35 cellular contexts compared by ENCODE assay signal in genomic region chr11:18429349-18429748, GRCh38. TPM values are rescaled to one million over a fixed set of nuclear protein-coding genes. Genes with fewer than 3 reads are reported as not detected.
"Had no signal": no experiment of that assay in that cellular context is flagged by ENCODE, and none has a peak within 500 bp of the region (broad histone marks: within the 10 kb centered on the region; RNA-seq: fewer than 3 reads in every experiment).

No MANE protein-coding gene starts in this region.

- H3K4me3 Mint-ChIP-seq: dendritic cell treated with granulocyte-macrophage colony-stimulating factor and Interleukin-4, amounts not matched to agents 40 ng/mL and 50 ng/mL, for 4 days; effector memory CD8-positive, alpha-beta T cell; endodermal cell; mesothelial cell of epicardium; naive B cell had no signal

- ATAC-seq: effector memory CD8-positive, alpha-beta T cell; esophagus mucosa; gastrocnemius medialis; heart right ventricle; left cardiac atrium; left lung; left ventricle myocardium superior; lower lobe of right lung; mucosa of descending colon had no signal

- H3K4me1 ChIP-seq: colonic mucosa, esophagus squamous epithelium, gastrocnemius medialis, heart right ventricle, left lung, lower lobe of right lung had no signal

- DNase-seq: colonic mucosa; cortex of kidney; effector CD8-positive, alpha-beta T cell; effector memory CD8-positive, alpha-beta T cell; endodermal cell; erythroblast; esophagus squamous epithelium; foreskin fibroblast; foreskin melanocyte; gastrocnemius medialis; glutamatergic neuron; head of caudate nucleus; heart right ventricle; hippocampal formation; left cardiac atrium; left lung; left ventricle myocardium superior; lower lobe of right lung; mesenchymal stem cell; mucosa of descending colon; naive B cell had no signal

- H3K4me1 Mint-ChIP-seq: endodermal cell, mesothelial cell of epicardium had no signal

- FAIRE-seq: endometrium, islet of Langerhans, keratinocyte had no signal

- H3K4me3 ChIP-seq: colonic mucosa, esophagus squamous epithelium, gastrocnemius medialis, heart right ventricle, left lung, lower lobe of right lung, mucosa of descending colon had no signal

- H3K27me3 Mint-ChIP-seq: dendritic cell treated with granulocyte-macrophage colony-stimulating factor and Interleukin-4, amounts not matched to agents 40 ng/mL and 50 ng/mL, for 4 days; effector memory CD8-positive, alpha-beta T cell; naive B cell had no signal

- H3K27ac Mint-ChIP-seq: dendritic cell treated with granulocyte-macrophage colony-stimulating factor and Interleukin-4, amounts not matched to agents 40 ng/mL and 50 ng/mL, for 4 days; effector memory CD8-positive, alpha-beta T cell; endodermal cell; mesothelial cell of epicardium; naive B cell had no signal

- H3K9me3 ChIP-seq: colonic mucosa, esophagus squamous epithelium, gastrocnemius medialis, heart right ventricle, left lung, lower lobe of right lung, mucosa of descending colon had no signal

- H3K9me3 Mint-ChIP-seq: dendritic cell treated with granulocyte-macrophage colony-stimulating factor and Interleukin-4, amounts not matched to agents 40 ng/mL and 50 ng/mL, for 4 days; endodermal cell; mesothelial cell of epicardium had no signal

- H3K27me3 ChIP-seq: colonic mucosa, esophagus squamous epithelium, gastrocnemius medialis, heart right ventricle, left lung had no signal

- H3K27ac ChIP-seq: colonic mucosa, epithelial cell of prostate, esophagus squamous epithelium, gastrocnemius medialis, heart right ventricle, left lung, lower lobe of right lung had no signal

- H3K36me3 ChIP-seq: colonic mucosa, esophagus squamous epithelium, gastrocnemius medialis, heart right ventricle, left lung, lower lobe of right lung had no signal

- H3K36me3 Mint-ChIP-seq: mesothelial cell of epicardium, naive B cell had no signal

RNA-seq across cellular contexts. Expression of gene LDHC, which starts 17.2 kb away (rescaled TPM):
- total RNA-seq: dermis microvascular lymphatic vessel endothelial cell, esophagus mucosa, esophagus squamous epithelium, glomerular endothelial cell, left cardiac atrium, left ventricle myocardium superior, lower leg skin, lower lobe of right lung, lung microvascular endothelial cell, mesenteric fat pad, mucosa of descending colon, myocyte had no signal
- polyA plus RNA-seq: keratinocyte had no signal

RNA-seq across cellular contexts. Expression of gene LDHAL6A, which starts 26.3 kb away (rescaled TPM):
- total RNA-seq: colonic mucosa, dermis microvascular lymphatic vessel endothelial cell, endodermal cell, esophagus mucosa, esophagus squamous epithelium, gastrocnemius medialis, glomerular endothelial cell, heart right ventricle, kidney epithelial cell, left cardiac atrium, left lung, left ventricle myocardium superior, lower leg skin, lower lobe of right lung, lung microvascular endothelial cell, mesenteric fat pad, mesothelial cell of epicardium, mucosa of descending colon, myocyte had no signal
- polyA plus RNA-seq: heart right ventricle, keratinocyte had no signal
